In genomic region chr4:145939241-145939640, GRCh38 we compare ENCODE assay signal across 8 cellular contexts. TPM values are rescaled to one million over a fixed set of nuclear protein-coding genes. Genes with fewer than 3 reads are reported as not detected.
DNase-seq lines count a peak whose midpoint lies in the region; ATAC-seq and TF ChIP-seq lines count a peak whose summit lies in the region.

No MANE protein-coding gene starts in this region.

- ATAC-seq in GM19452 (IDR thresholded peaks at IDR 0.05; ENCODE audit: unreplicated experiment) = no peak
- ATAC-seq in HG03342 (IDR thresholded peaks at IDR 0.05; ENCODE audit: unreplicated experiment) = no peak

- peaks cover 10% of the 10 kb centered on the region for H3K27me3 Mint-ChIP-seq in endodermal cell (ENCODE audit: insufficient read depth)
- H3K27me3 Mint-ChIP-seq in progenitor cell of endocrine pancreas = no peaks in the 10 kb centered on the region

- 46 to 58% methylated on average over 2 to 3 of the region's 3 CpGs for WGBS in endodermal cell (ENCODE audit: insufficient coverage in 1 of 2, insufficient read length in 1 of 2), 2 experiments

- no peak overlapping the region; the same call in 1 of the 2 replicates for H3K9ac ChIP-seq in OCI-LY1 (ENCODE audit: low read length)
- H3K9ac ChIP-seq in endodermal cell (ENCODE audit: extremely low read depth, low read length, poor library complexity, severe bottlenecking) = peak overlapping the region; percentile 87

- H3K36me3 Mint-ChIP-seq in endodermal cell (ENCODE audit: low read depth) (no peaks in the 10 kb centered on the region), progenitor cell of endocrine pancreas (ENCODE audit: insufficient read depth) (no peaks in the 10 kb centered on the region)

- H3K27me3 ChIP-seq in DOHH2 (ENCODE audit: control insufficient read depth, low read length) (no peaks in the 10 kb centered on the region), OCI-LY1 (ENCODE audit: insufficient read depth, low read length) (no peaks in the 10 kb centered on the region), endodermal cell (ENCODE audit: control insufficient read depth, insufficient read depth, low read length, poor library complexity, severe bottlenecking) (no peaks in the 10 kb centered on the region)

- H3K36me3 ChIP-seq in DOHH2 (ENCODE audit: control insufficient read depth, low read length) (peaks cover 20% of the 10 kb centered on the region), OCI-LY1 (ENCODE audit: insufficient read depth, low read length) (no peaks in the 10 kb centered on the region), endodermal cell (ENCODE audit: control insufficient read depth, insufficient read depth, low read length) (no peaks in the 10 kb centered on the region)

- H3K4me3 Mint-ChIP-seq in endodermal cell (peak overlapping the region; percentile 91), progenitor cell of endocrine pancreas (ENCODE audit: low read depth) (peak overlapping the region; percentile 98)

- no peak overlapping the region for H2AFZ ChIP-seq in OCI-LY1 (ENCODE audit: low read length)

- H3K4me3 ChIP-seq in DOHH2 (ENCODE audit: low read length) (peak overlapping the region; percentile 84), OCI-LY1 (ENCODE audit: low read depth, low read length, poor library complexity, severe bottlenecking) (peak overlapping the region; percentile 88), endodermal cell (ENCODE audit: low read length) (peak overlapping the region; percentile 95)

- H3K79me2 ChIP-seq in DOHH2 (ENCODE audit: control insufficient read depth, low read length) = peaks cover 34% of the 10 kb centered on the region
- H3K79me2 ChIP-seq in OCI-LY1 (ENCODE audit: insufficient read depth, low read length) = peaks cover 16% of the 10 kb centered on the region

- H4K20me1 ChIP-seq in DOHH2 (ENCODE audit: control insufficient read depth, insufficient read depth, low read depth, low read length) (no peaks in the 10 kb centered on the region), OCI-LY1 (ENCODE audit: insufficient read depth, low read length) (no peaks in the 10 kb centered on the region)

- no peak for TF ChIP-seq CTCF in DOHH2 (IDR thresholded peaks at IDR 0.05; ENCODE audit: low read depth, low read length, poor library complexity, severe bottlenecking)
- no peak for TF ChIP-seq CTCF in OCI-LY1 (IDR thresholded peaks at IDR 0.05; ENCODE audit: low read length)
- TF ChIP-seq CTCF in endodermal cell (conservative IDR thresholded peaks at IDR 0.05) = no peak
- no peak for TF ChIP-seq CTCF in progenitor cell of endocrine pancreas (IDR thresholded peaks at IDR 0.05; ENCODE audit: unreplicated experiment)
- no peak for TF ChIP-seq CTCF in GM20000 (IDR thresholded peaks at IDR 0.05; ENCODE audit: extremely low read depth, missing control alignments)

- H3K9me2 ChIP-seq in DOHH2 (replicated peaks; ENCODE audit: control insufficient read depth, low read length) (no peaks in the 10 kb centered on the region), OCI-LY1 (ENCODE audit: low read depth, low read length) (no peaks in the 10 kb centered on the region)

- DNase-seq in endodermal cell (no peak), progenitor cell of endocrine pancreas (ENCODE audit: low spot score, unreplicated experiment) (no peak), H4 (ENCODE audit: low spot score) (no peak), GM20000 (ENCODE audit: low spot score) (no peak)

- H3K9me3 ChIP-seq in DOHH2 (ENCODE audit: control insufficient read depth, insufficient read depth, low read length) (no peaks in the 10 kb centered on the region), OCI-LY1 (ENCODE audit: low read length) (no peaks in the 10 kb centered on the region), endodermal cell (ENCODE audit: control insufficient read depth, low read length) (no peaks in the 10 kb centered on the region)

- no peaks in the 10 kb centered on the region for H3K9me3 Mint-ChIP-seq in endodermal cell
- no peaks in the 10 kb centered on the region for H3K9me3 Mint-ChIP-seq in progenitor cell of endocrine pancreas (ENCODE audit: low read depth)

- H3K4me1 ChIP-seq in DOHH2 (ENCODE audit: control insufficient read depth, low read length) (peaks cover 27% of the 10 kb centered on the region), OCI-LY1 (ENCODE audit: insufficient read depth, low read length, severe bottlenecking) (peaks cover 28% of the 10 kb centered on the region), endodermal cell (ENCODE audit: control insufficient read depth, insufficient read depth, low read length) (no peaks in the 10 kb centered on the region)

- H3F3A ChIP-seq in DOHH2 (ENCODE audit: control insufficient read depth, insufficient read depth) (peaks cover 25% of the 10 kb centered on the region), OCI-LY1 (ENCODE audit: insufficient read depth, low read length) (no peaks in the 10 kb centered on the region)

- H3K27ac ChIP-seq in DOHH2 (ENCODE audit: low read depth, low read length) (peak overlapping the region; percentile 96), OCI-LY1 (ENCODE audit: low read depth, low read length, poor library complexity, severe bottlenecking) (no peak overlapping the region), endodermal cell (ENCODE audit: low read depth, low read length) (peak overlapping the region; percentile 73)

- H3K4me1 Mint-ChIP-seq in endodermal cell (peaks cover 20% of the 10 kb centered on the region), progenitor cell of endocrine pancreas (ENCODE audit: low read depth) (peaks cover 23% of the 10 kb centered on the region)

- H3K27ac Mint-ChIP-seq in endodermal cell = no peak overlapping the region
- peak overlapping the region; percentile 95 for H3K27ac Mint-ChIP-seq in progenitor cell of endocrine pancreas

- peak overlapping the region; percentile 79 for H3K4me2 ChIP-seq in DOHH2 (ENCODE audit: low read length)
- H3K4me2 ChIP-seq in OCI-LY1 (ENCODE audit: low read length) = peak overlapping the region; percentile 88

RNA-seq across cellular contexts. Expression of gene ZNF827, which starts 0.6 kb away (rescaled TPM):
- 10 to 100 TPM; 33.0 to 34.9 TPM for total RNA-seq in endodermal cell
- 22.4 TPM for polyA plus RNA-seq in endodermal cell (2013, experiment 1 of 2)
- polyA plus RNA-seq in endodermal cell (2013, experiment 2 of 2) = 21.8 TPM
- total RNA-seq in progenitor cell of endocrine pancreas = 49.2 and 50.2 TPM in 2 replicates
- 5.2 and 6.7 TPM in 2 replicates for total RNA-seq in H4 (2014; rRNA removed; shearing (Covaris generic))
